1 cellular context compared by ENCODE assay signal in genomic region chr3:188664795-188665194, GRCh38.
TF ChIP-seq lines count a peak whose summit lies in the region.

No MANE protein-coding gene starts in this region.

TF ChIP-seq in SK-N-SH treated with all-trans-retinoic acid at 6 μM for 48 hours, 23 proteins besides CTCF, POLR2A, EP300 and RAD21 (continued from another document):
- TF ChIP-seq CREB5 (CRISPR knock-in tag; IDR thresholded peaks at IDR 0.05; ENCODE audit: low read depth) (no peak), OSR1 (CRISPR knock-in tag; IDR thresholded peaks at IDR 0.05) (no peak), BACH2 (CRISPR knock-in tag; IDR thresholded peaks at IDR 0.05; ENCODE audit: borderline replicate concordance) (no peak), ZNF70 (CRISPR knock-in tag; IDR thresholded peaks at IDR 0.05) (no peak), ZNF8 (CRISPR knock-in tag; IDR thresholded peaks at IDR 0.05) (no peak), PPARA (CRISPR knock-in tag; IDR thresholded peaks at IDR 0.05; ENCODE audit: borderline replicate concordance) (no peak), GLIS3 (CRISPR knock-in tag; IDR thresholded peaks at IDR 0.05) (no peak), ESRRG (CRISPR knock-in tag; IDR thresholded peaks at IDR 0.05) (no peak), POU6F1 (CRISPR knock-in tag; IDR thresholded peaks at IDR 0.05; ENCODE audit: borderline replicate concordance, low read depth) (no peak), ISL1 (CRISPR knock-in tag; IDR thresholded peaks at IDR 0.05) (no peak), CSDC2 (CRISPR knock-in tag; IDR thresholded peaks at IDR 0.05) (no peak), ZFP30 (CRISPR knock-in tag; IDR thresholded peaks at IDR 0.05) (no peak), TSHZ2 (CRISPR knock-in tag; IDR thresholded peaks at IDR 0.05) (no peak)
